In genomic region chr9:136808075-136808780, GRCh38 we compare ENCODE assay signal across 1 cellular context.
TF ChIP-seq lines count a peak whose summit lies in the region.

No MANE protein-coding gene starts in this region.

TF ChIP-seq in endothelial cell of umbilical vein, 7 proteins besides CTCF, POLR2A, EP300 and RAD21:
- TF ChIP-seq EZH2 (IDR thresholded peaks at IDR 0.05; ENCODE audit: borderline replicate concordance, low read depth, low read length, severe bottlenecking) = no peak
- TF ChIP-seq FOS (IDR thresholded peaks at IDR 0.05; ENCODE audit: borderline replicate concordance, insufficient read depth, low read length) = no peak
- TF ChIP-seq GATA2 (IDR thresholded peaks at IDR 0.05; ENCODE audit: insufficient read depth, insufficient read length, low read depth, low read length) = no peak
- no peak for TF ChIP-seq MYC (IDR thresholded peaks at IDR 0.05; ENCODE audit: low read depth, low read length)
- TF ChIP-seq MAX (IDR thresholded peaks at IDR 0.05; ENCODE audit: insufficient read depth, insufficient read length) = no peak
- no peak for TF ChIP-seq JUN (IDR thresholded peaks at IDR 0.05; ENCODE audit: borderline replicate concordance, insufficient read depth, insufficient read length, low read depth)
- no peak for TF ChIP-seq POLR2AphosphoS5 (IDR thresholded peaks at IDR 0.05; ENCODE audit: insufficient read depth, low read depth, low read length)
TF ChIP-seq in endothelial cell of umbilical vein: peak in this region for 0.
